Comparison of ENCODE assay signal across 1 cellular context in the genomic region with DNA sequence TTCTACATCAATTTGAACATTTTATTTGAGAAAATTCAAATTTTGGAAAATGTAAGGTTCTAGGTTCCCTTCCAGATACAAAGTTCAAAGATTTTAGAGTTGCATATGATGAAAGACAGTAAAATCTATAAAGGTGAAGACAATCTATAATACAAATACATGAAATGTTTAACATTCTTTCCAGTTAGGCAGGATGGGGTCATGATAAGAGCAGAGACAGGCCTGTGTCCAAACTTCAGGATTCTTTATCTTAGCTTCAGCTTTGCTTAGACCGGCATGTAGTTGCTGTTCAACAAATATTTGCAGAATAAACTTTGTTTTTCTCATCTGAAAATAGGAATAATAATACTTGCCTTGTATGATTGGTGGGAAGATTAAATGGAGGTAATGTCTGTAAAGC.
TF ChIP-seq lines count a peak whose summit lies in the region.

No MANE protein-coding gene starts in this region.

TF ChIP-seq in HepG2, 621 proteins besides CTCF, POLR2A, EP300 and RAD21 (continued from another document and continues in another):
- TF ChIP-seq ZBTB26 (CRISPR knock-in tag; IDR thresholded peaks at IDR 0.05; ENCODE audit: borderline replicate concordance) (no peak), ZNF205 (CRISPR knock-in tag; IDR thresholded peaks at IDR 0.05) (peak; percentile 83), MBD4 (IDR thresholded peaks at IDR 0.05; ENCODE audit: borderline replicate concordance, low read length) (no peak), MED13 (CRISPR knock-in tag; IDR thresholded peaks at IDR 0.05) (peak; percentile 84; the same call in 1 of the 2 replicates), XBP1 (CRISPR knock-in tag; IDR thresholded peaks at IDR 0.05) (no peak), AGO1 (IDR thresholded peaks at IDR 0.05; ENCODE audit: low read depth, low read length, poor library complexity, severe bottlenecking) (no peak), E2F2 (CRISPR knock-in tag; IDR thresholded peaks at IDR 0.05; ENCODE audit: borderline replicate concordance) (no peak), NR2C2 (CRISPR knock-in tag; IDR thresholded peaks at IDR 0.05; ENCODE audit: borderline replicate concordance) (no peak), DRAP1 (CRISPR knock-in tag; IDR thresholded peaks at IDR 0.05) (peak; percentile 9; the same call in 1 of the 2 replicates), ZNF639 (CRISPR knock-in tag; conservative IDR thresholded peaks at IDR 0.05) (no peak), ZNF710 (CRISPR knock-in tag; IDR thresholded peaks at IDR 0.05; ENCODE audit: borderline replicate concordance) (0 out of 2 replicates have a peak, but pooled peaks have one; percentile 26), ZGPAT (CRISPR knock-in tag; IDR thresholded peaks at IDR 0.05) (peak; percentile 64), AKAP8 (CRISPR knock-in tag; IDR thresholded peaks at IDR 0.05) (no peak)
- TF ChIP-seq, protein P1, sequence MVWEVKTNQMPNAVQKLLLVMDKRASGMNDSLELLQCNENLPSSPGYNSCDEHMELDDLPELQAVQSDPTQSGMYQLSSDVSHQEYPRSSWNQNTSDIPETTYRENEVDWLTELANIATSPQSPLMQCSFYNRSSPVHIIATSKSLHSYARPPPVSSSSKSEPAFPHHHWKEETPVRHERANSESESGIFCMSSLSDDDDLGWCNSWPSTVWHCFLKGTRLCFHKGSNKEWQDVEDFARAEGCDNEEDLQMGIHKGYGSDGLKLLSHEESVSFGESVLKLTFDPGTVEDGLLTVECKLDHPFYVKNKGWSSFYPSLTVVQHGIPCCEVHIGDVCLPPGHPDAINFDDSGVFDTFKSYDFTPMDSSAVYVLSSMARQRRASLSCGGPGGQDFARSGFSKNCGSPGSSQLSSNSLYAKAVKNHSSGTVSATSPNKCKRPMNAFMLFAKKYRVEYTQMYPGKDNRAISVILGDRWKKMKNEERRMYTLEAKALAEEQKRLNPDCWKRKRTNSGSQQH (CRISPR knock-in tag; IDR thresholded peaks at IDR 0.05; ENCODE audit: low read depth) = no peak
- TF ChIP-seq, protein P2, sequence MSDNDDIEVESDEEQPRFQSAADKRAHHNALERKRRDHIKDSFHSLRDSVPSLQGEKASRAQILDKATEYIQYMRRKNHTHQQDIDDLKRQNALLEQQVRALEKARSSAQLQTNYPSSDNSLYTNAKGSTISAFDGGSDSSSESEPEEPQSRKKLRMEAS (IDR thresholded peaks at IDR 0.05) = no peak
- TF ChIP-seq, protein P3, sequence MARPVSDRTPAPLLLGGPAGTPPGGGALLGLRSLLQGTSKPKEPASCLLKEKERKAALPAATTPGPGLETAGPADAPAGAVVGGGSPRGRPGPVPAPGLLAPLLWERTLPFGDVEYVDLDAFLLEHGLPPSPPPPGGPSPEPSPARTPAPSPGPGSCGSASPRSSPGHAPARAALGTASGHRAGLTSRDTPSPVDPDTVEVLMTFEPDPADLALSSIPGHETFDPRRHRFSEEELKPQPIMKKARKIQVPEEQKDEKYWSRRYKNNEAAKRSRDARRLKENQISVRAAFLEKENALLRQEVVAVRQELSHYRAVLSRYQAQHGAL (CRISPR knock-in tag; IDR thresholded peaks at IDR 0.05; ENCODE audit: not compliant biosample characterization) = no peak
- TF ChIP-seq, protein P4, sequence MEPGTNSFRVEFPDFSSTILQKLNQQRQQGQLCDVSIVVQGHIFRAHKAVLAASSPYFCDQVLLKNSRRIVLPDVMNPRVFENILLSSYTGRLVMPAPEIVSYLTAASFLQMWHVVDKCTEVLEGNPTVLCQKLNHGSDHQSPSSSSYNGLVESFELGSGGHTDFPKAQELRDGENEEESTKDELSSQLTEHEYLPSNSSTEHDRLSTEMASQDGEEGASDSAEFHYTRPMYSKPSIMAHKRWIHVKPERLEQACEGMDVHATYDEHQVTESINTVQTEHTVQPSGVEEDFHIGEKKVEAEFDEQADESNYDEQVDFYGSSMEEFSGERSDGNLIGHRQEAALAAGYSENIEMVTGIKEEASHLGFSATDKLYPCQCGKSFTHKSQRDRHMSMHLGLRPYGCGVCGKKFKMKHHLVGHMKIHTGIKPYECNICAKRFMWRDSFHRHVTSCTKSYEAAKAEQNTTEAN (CRISPR knock-in tag; conservative IDR thresholded peaks at IDR 0.05) = no peak
- TF ChIP-seq, protein P5, sequence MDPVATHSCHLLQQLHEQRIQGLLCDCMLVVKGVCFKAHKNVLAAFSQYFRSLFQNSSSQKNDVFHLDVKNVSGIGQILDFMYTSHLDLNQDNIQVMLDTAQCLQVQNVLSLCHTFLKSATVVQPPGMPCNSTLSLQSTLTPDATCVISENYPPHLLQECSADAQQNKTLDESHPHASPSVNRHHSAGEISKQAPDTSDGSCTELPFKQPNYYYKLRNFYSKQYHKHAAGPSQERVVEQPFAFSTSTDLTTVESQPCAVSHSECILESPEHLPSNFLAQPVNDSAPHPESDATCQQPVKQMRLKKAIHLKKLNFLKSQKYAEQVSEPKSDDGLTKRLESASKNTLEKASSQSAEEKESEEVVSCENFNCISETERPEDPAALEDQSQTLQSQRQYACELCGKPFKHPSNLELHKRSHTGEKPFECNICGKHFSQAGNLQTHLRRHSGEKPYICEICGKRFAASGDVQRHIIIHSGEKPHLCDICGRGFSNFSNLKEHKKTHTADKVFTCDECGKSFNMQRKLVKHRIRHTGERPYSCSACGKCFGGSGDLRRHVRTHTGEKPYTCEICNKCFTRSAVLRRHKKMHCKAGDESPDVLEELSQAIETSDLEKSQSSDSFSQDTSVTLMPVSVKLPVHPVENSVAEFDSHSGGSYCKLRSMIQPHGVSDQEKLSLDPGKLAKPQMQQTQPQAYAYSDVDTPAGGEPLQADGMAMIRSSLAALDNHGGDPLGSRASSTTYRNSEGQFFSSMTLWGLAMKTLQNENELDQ (CRISPR knock-in tag; IDR thresholded peaks at IDR 0.05; ENCODE audit: borderline replicate concordance) = no peak
- TF ChIP-seq, protein P6, sequence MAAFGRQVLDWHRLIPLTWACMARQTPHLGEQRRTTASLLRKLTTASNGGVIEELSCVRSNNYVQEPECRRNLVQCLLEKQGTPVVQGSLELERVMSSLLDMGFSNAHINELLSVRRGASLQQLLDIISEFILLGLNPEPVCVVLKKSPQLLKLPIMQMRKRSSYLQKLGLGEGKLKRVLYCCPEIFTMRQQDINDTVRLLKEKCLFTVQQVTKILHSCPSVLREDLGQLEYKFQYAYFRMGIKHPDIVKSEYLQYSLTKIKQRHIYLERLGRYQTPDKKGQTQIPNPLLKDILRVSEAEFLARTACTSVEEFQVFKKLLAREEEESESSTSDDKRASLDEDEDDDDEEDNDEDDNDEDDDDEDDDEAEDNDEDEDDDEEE (CRISPR knock-in tag; IDR thresholded peaks at IDR 0.05) = no peak
- TF ChIP-seq, protein P7, sequence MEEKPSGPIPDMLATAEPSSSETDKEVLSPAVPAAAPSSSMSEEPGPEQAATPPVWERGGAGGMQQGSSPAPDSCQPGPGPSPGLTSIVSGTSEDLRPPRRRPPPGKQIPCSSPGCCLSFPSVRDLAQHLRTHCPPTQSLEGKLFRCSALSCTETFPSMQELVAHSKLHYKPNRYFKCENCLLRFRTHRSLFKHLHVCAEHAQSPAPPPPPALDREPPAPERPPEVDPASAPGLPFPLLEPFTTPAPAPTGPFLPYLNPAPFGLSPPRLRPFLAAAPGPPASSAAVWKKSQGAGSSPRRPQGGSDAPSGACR (CRISPR knock-in tag; IDR thresholded peaks at IDR 0.05) = no peak
- TF ChIP-seq, protein P8, sequence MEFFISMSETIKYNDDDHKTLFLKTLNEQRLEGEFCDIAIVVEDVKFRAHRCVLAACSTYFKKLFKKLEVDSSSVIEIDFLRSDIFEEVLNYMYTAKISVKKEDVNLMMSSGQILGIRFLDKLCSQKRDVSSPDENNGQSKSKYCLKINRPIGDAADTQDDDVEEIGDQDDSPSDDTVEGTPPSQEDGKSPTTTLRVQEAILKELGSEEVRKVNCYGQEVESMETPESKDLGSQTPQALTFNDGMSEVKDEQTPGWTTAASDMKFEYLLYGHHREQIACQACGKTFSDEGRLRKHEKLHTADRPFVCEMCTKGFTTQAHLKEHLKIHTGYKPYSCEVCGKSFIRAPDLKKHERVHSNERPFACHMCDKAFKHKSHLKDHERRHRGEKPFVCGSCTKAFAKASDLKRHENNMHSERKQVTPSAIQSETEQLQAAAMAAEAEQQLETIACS (CRISPR knock-in tag; IDR thresholded peaks at IDR 0.05) = no peak
- TF ChIP-seq, protein P9, sequence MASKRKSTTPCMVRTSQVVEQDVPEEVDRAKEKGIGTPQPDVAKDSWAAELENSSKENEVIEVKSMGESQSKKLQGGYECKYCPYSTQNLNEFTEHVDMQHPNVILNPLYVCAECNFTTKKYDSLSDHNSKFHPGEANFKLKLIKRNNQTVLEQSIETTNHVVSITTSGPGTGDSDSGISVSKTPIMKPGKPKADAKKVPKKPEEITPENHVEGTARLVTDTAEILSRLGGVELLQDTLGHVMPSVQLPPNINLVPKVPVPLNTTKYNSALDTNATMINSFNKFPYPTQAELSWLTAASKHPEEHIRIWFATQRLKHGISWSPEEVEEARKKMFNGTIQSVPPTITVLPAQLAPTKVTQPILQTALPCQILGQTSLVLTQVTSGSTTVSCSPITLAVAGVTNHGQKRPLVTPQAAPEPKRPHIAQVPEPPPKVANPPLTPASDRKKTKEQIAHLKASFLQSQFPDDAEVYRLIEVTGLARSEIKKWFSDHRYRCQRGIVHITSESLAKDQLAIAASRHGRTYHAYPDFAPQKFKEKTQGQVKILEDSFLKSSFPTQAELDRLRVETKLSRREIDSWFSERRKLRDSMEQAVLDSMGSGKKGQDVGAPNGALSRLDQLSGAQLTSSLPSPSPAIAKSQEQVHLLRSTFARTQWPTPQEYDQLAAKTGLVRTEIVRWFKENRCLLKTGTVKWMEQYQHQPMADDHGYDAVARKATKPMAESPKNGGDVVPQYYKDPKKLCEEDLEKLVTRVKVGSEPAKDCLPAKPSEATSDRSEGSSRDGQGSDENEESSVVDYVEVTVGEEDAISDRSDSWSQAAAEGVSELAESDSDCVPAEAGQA (IDR thresholded peaks at IDR 0.05; ENCODE audit: low read depth) = no peak
- TF ChIP-seq, protein P9 (CRISPR knock-in tag; IDR thresholded peaks at IDR 0.05; ENCODE audit: borderline replicate concordance) = no peak
